Comparison of ENCODE assay signal across 8 cellular contexts in genomic region chr4:41281038-41281634, GRCh38. TPM values are rescaled to one million over a fixed set of nuclear protein-coding genes. Genes with fewer than 3 reads are reported as not detected.
DNase-seq lines count a peak whose midpoint lies in the region; ATAC-seq, FAIRE-seq and TF ChIP-seq lines count a peak whose summit lies in the region.

No MANE protein-coding gene starts in this region.

- intact Hi-C loops in stomach (cut with DNase I; ENCODE audit: low total_unique reads) = loop anchor here (5.0 kb wide), 1 partner anchor 366 kb away; no protein-coding TSS in a partner anchor

- peak; percentile 76 for TF ChIP-seq CTCF in cardiac fibroblast (IDR thresholded peaks at IDR 0.05; ENCODE audit: low read depth, low read length)
- TF ChIP-seq CTCF in stomach (IDR thresholded peaks at IDR 0.05) = peak in 5 of 7 experiments; percentile 74 to 93 (median 83)

- DNase-seq in AML-193 (lab: John Stamatoyannopoulos, UW) (peak; percentile 52 to 53), GM12892 (ENCODE audit: insufficient read length) (peak; percentile 31), M059J (ENCODE audit: low read depth) (peak; percentile 85), OCI-M2 (lab: John Stamatoyannopoulos, UW; ENCODE audit: unreplicated experiment) (peak; percentile 6), cardiac fibroblast (ENCODE audit: low read depth in 2 of 2) (peak; percentile 84 to 88), kidney glomerular epithelial cell (lab: John Stamatoyannopoulos, UW) (peak; percentile 91), stomach (no peak)

- H3K4me1 ChIP-seq in stomach = peaks cover 0 to 5% (median 2%) of the 10 kb centered on the region in 4 donors

- no peak for TF ChIP-seq EP300 in stomach (IDR thresholded peaks at IDR 0.05)

- peak; percentile 96 for ATAC-seq in HG02610 (IDR thresholded peaks at IDR 0.05; ENCODE audit: unreplicated experiment)

- no peak for TF ChIP-seq POLR2A in GM12892 (IDR thresholded peaks at IDR 0.05; ENCODE audit: low read depth, low read length)
- TF ChIP-seq POLR2A in stomach (IDR thresholded peaks at IDR 0.05) = no peak

- H3K36me3 ChIP-seq in stomach = no peaks in the 10 kb centered on the region

- H3K4me3 ChIP-seq in cardiac fibroblast (replicated peaks in 1 of 2; ENCODE audit: low read depth in 2 of 2, low read length in 2 of 2) (no peak overlapping the region), stomach (no peak overlapping the region)

- peaks cover 0 to 5% (median 0%) of the 10 kb centered on the region in 3 donors for H3K27me3 ChIP-seq in stomach

- 12 to 18% (median 14%) methylated on average over 7 of the region's 7 CpGs for WGBS in stomach, 5 donors

- no peak overlapping the region for H3K27ac ChIP-seq in stomach

- peak; percentile 99 for FAIRE-seq in GM12892 (lab: Jason Lieb, UNC)

- no peaks in the 10 kb centered on the region for H3K9me3 ChIP-seq in stomach

RNA-seq across cellular contexts. Expression of gene UCHL1, which starts 24.4 kb away (rescaled TPM):
- polyA plus RNA-seq in GM12892 (2012; ENCODE audit: missing spikeins) = 126 TPM
- 1,483 and 1,510 TPM in 2 replicates for total RNA-seq in M059J (2014; rRNA removed; shearing (Covaris generic))
- 10 to 100 TPM in 4 of 5 donors, 1 to 10 TPM in 1; 6.4 to 43.4 (median 17.5) TPM for total RNA-seq in stomach
- 10 to 100 TPM in 2 of 3 donors, 1 to 10 TPM in 1; 4.6 to 23.2 (median 19.9) TPM for polyA plus RNA-seq in stomach

Comparison
In these comparisons a context has a peak if more than half of its experiments do, and no peak if none do; other contexts are left out.
1. RNA of gene UCHL1, which starts 24.4 kb away (total RNA-seq): 1,483 to 1,510 TPM in M059J; 6.4 to 43.4 TPM in stomach; every median in the first group is over 10 times any median in the second.